ENCODE assay signal across 1 cellular context in genomic region chr7:97872025-97872669, GRCh38.
TF ChIP-seq lines count a peak whose summit lies in the region.

TSS of gene ASNS (minus strand) at chr7:97872408. CDS start at chr7:97869156, 3,252 bp downstream.

TF ChIP-seq in HepG2, 621 proteins besides CTCF, POLR2A, EP300 and RAD21 (continued from another document and continues in another):
- TF ChIP-seq ZBTB40 (IDR thresholded peaks at IDR 0.05): no peak
- peak; percentile 71 for TF ChIP-seq ZBTB40 (CRISPR knock-in tag; IDR thresholded peaks at IDR 0.05)
- TF ChIP-seq ZNF569 (CRISPR knock-in tag; IDR thresholded peaks at IDR 0.05; ENCODE audit: borderline replicate concordance): peak; percentile 68; the same call in 1 of the 2 replicates
- 0 out of 2 replicates have a peak, but pooled peaks have one; percentile 65 for TF ChIP-seq LBX2 (CRISPR knock-in tag; IDR thresholded peaks at IDR 0.05; ENCODE audit: borderline replicate concordance)
- peak; percentile 87; the same call in 1 of the 2 replicates for TF ChIP-seq ZSCAN21 (CRISPR knock-in tag; IDR thresholded peaks at IDR 0.05; ENCODE audit: borderline replicate concordance)
- TF ChIP-seq ZNF564 (CRISPR knock-in tag; IDR thresholded peaks at IDR 0.05): peak; percentile 73; the same call in 1 of the 2 replicates
- no peak for TF ChIP-seq ATF5 (CRISPR knock-in tag; IDR thresholded peaks at IDR 0.05; ENCODE audit: low read depth)
- 0 out of 2 replicates have a peak, but pooled peaks have one; percentile 25 for TF ChIP-seq ZNF770 (CRISPR knock-in tag; IDR thresholded peaks at IDR 0.05)
- TF ChIP-seq PATZ1 (CRISPR knock-in tag; IDR thresholded peaks at IDR 0.05): peak; percentile 24; the same call in 1 of the 2 replicates
- TF ChIP-seq KIAA2018 (CRISPR knock-in tag; IDR thresholded peaks at IDR 0.05; ENCODE audit: borderline replicate concordance): no peak
- TF ChIP-seq MTF2 (CRISPR knock-in tag; IDR thresholded peaks at IDR 0.05; ENCODE audit: borderline replicate concordance): 0 out of 2 replicates have a peak, but pooled peaks have one; percentile 29
- TF ChIP-seq ZBTB42 (CRISPR knock-in tag; IDR thresholded peaks at IDR 0.05): 0 out of 2 replicates have a peak, but pooled peaks have one; percentile 40
- TF ChIP-seq CREB1 (IDR thresholded peaks at IDR 0.05): no peak; the same call in 1 of the 2 replicates
- peak; percentile 45 for TF ChIP-seq CREB1 (CRISPR knock-in tag; IDR thresholded peaks at IDR 0.05)
- TF ChIP-seq REL (CRISPR knock-in tag; conservative IDR thresholded peaks at IDR 0.05): no peak
- peak; percentile 51; the same call in 1 of the 2 replicates for TF ChIP-seq PHF20 (CRISPR knock-in tag; IDR thresholded peaks at IDR 0.05)
- TF ChIP-seq CEBPG (CRISPR knock-in tag; IDR thresholded peaks at IDR 0.05): peak; percentile 99
- peak; percentile 91 for TF ChIP-seq SALL2 (CRISPR knock-in tag; IDR thresholded peaks at IDR 0.05)
- peak; percentile 92; the same call in 1 of the 2 replicates for TF ChIP-seq ZMAT3 (CRISPR knock-in tag; conservative IDR thresholded peaks at IDR 0.05)
- TF ChIP-seq ZNF619 (CRISPR knock-in tag; IDR thresholded peaks at IDR 0.05): peak; percentile 35; the same call in 1 of the 2 replicates
- TF ChIP-seq NR2C2 (CRISPR knock-in tag; IDR thresholded peaks at IDR 0.05; ENCODE audit: borderline replicate concordance): peak; percentile 67; the same call in 1 of the 2 replicates
- TF ChIP-seq ZNF775 (CRISPR knock-in tag; IDR thresholded peaks at IDR 0.05; ENCODE audit: borderline replicate concordance): no peak
- peak; percentile 34; the same call in 1 of the 2 replicates for TF ChIP-seq MXD3 (CRISPR knock-in tag; IDR thresholded peaks at IDR 0.05)
- no peak for TF ChIP-seq ZNF550 (CRISPR knock-in tag; IDR thresholded peaks at IDR 0.05; ENCODE audit: borderline replicate concordance)
- 0 out of 2 replicates have a peak, but pooled peaks have one; percentile 23 for TF ChIP-seq ZMYM2 (CRISPR knock-in tag; IDR thresholded peaks at IDR 0.05)
- peak; percentile 62; the same call in 1 of the 2 replicates for TF ChIP-seq MYNN (CRISPR knock-in tag; IDR thresholded peaks at IDR 0.05; ENCODE audit: low read depth)
- peak; percentile 55; the same call in 1 of the 2 replicates for TF ChIP-seq TARDBP (CRISPR knock-in tag; IDR thresholded peaks at IDR 0.05)
- peak; percentile 56 for TF ChIP-seq FOXO1 (CRISPR knock-in tag; IDR thresholded peaks at IDR 0.05)
- TF ChIP-seq SNAPC2 (CRISPR knock-in tag; IDR thresholded peaks at IDR 0.05): peak; percentile 71; the same call in 1 of the 2 replicates
- no peak for TF ChIP-seq BATF2 (CRISPR knock-in tag; IDR thresholded peaks at IDR 0.05)
- TF ChIP-seq AKAP8 (CRISPR knock-in tag; IDR thresholded peaks at IDR 0.05): peak; percentile 67; the same call in 1 of the 2 replicates
- peak; percentile 87 for TF ChIP-seq ZNF891 (CRISPR knock-in tag; IDR thresholded peaks at IDR 0.05)
- TF ChIP-seq POLR2AphosphoS2 (IDR thresholded peaks at IDR 0.05; ENCODE audit: low read depth, low read length): no peak
